ENCODE assay signal across 1 cellular context in genomic region chr11:63573881-63574855, GRCh38.
TF ChIP-seq lines count a peak whose summit lies in the region.

No MANE protein-coding gene starts in this region.

TF ChIP-seq in K562, 482 proteins besides CTCF, POLR2A, EP300 and RAD21 (continued from another document and continues in another):
- TF ChIP-seq SUPT5H (IDR thresholded peaks at IDR 0.05) (no peak; the same call in 1 of the 2 replicates), MGA (IDR thresholded peaks at IDR 0.05) (no peak; the same call in none of the 2 replicates), NFIC (IDR thresholded peaks at IDR 0.05) (peak; percentile 14; the same call in 1 of the 2 replicates), ZNF280B (CRISPR knock-in tag; IDR thresholded peaks at IDR 0.05) (no peak), YY1 (IDR thresholded peaks at IDR 0.05; ENCODE audit: borderline replicate concordance in 1 of 3, control insufficient read depth in 1 of 3, extremely low read depth in 1 of 3, insufficient read depth in 3 of 3, insufficient read length in 1 of 3, insufficient replicate concordance in 2 of 3, low read depth in 1 of 3, low read length in 2 of 3) (no peak), ZNF232 (CRISPR knock-in tag; IDR thresholded peaks at IDR 0.05) (no peak), KLF10 (CRISPR knock-in tag; IDR thresholded peaks at IDR 0.05) (no peak), PTBP1 (IDR thresholded peaks at IDR 0.05; ENCODE audit: low read depth, low read length) (no peak), ZKSCAN1 (IDR thresholded peaks at IDR 0.05; ENCODE audit: low read depth, low read length) (no peak), MTA1 (IDR thresholded peaks at IDR 0.05; ENCODE audit: borderline replicate concordance) (no peak), CEBPG (CRISPR knock-in tag; IDR thresholded peaks at IDR 0.05) (no peak), CEBPG (tag; conservative IDR thresholded peaks at IDR 0.05 in 1 of 2, IDR thresholded peaks at IDR 0.05 in 1 of 2) (0 out of 4 replicates have a peak, but pooled peaks of 1 of the 2 experiments have one; percentile 18), NKRF (IDR thresholded peaks at IDR 0.05; ENCODE audit: borderline replicate concordance) (no peak), ZNF644 (tag; IDR thresholded peaks at IDR 0.05; ENCODE audit: low read depth) (peak; percentile 37; the same call in 1 of the 2 replicates), ESRRA (IDR thresholded peaks at IDR 0.05; ENCODE audit: borderline replicate concordance, low read depth) (no peak), PKNOX1 (IDR thresholded peaks at IDR 0.05) (peak; percentile 55; the same call in 1 of the 2 replicates), CHAMP1 (IDR thresholded peaks at IDR 0.05) (no peak), FOXA1 (IDR thresholded peaks at IDR 0.05; ENCODE audit: borderline replicate concordance) (no peak), ZFP30 (CRISPR knock-in tag; IDR thresholded peaks at IDR 0.05; ENCODE audit: borderline replicate concordance) (no peak), SIRT6 (IDR thresholded peaks at IDR 0.05; ENCODE audit: low read depth, low read length) (no peak), ILF3 (IDR thresholded peaks at IDR 0.05; ENCODE audit: borderline replicate concordance) (no peak), HNRNPK (IDR thresholded peaks at IDR 0.05; ENCODE audit: low read depth, low read length, poor library complexity, severe bottlenecking) (no peak), HCFC1 (IDR thresholded peaks at IDR 0.05; ENCODE audit: low read depth, low read length) (peak; percentile 80), NCOA4 (IDR thresholded peaks at IDR 0.05; ENCODE audit: partially characterized antibody) (no peak), U2AF2 (optimal IDR thresholded peaks at IDR 0.05; ENCODE audit: low read depth, low read length) (no peak), ZNF444 (CRISPR knock-in tag; IDR thresholded peaks at IDR 0.05) (no peak), KLF1 (tag; IDR thresholded peaks at IDR 0.05) (no peak)
- TF ChIP-seq, protein P1, sequence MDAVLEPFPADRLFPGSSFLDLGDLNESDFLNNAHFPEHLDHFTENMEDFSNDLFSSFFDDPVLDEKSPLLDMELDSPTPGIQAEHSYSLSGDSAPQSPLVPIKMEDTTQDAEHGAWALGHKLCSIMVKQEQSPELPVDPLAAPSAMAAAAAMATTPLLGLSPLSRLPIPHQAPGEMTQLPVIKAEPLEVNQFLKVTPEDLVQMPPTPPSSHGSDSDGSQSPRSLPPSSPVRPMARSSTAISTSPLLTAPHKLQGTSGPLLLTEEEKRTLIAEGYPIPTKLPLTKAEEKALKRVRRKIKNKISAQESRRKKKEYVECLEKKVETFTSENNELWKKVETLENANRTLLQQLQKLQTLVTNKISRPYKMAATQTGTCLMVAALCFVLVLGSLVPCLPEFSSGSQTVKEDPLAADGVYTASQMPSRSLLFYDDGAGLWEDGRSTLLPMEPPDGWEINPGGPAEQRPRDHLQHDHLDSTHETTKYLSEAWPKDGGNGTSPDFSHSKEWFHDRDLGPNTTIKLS (IDR thresholded peaks at IDR 0.05; ENCODE audit: borderline replicate concordance, low read depth), result 0 out of 2 replicates have a peak, but pooled peaks have one; percentile 33
